Comparison of ENCODE assay signal across 35 cellular contexts in genomic region chr5:6110441-6111005, GRCh38.
DNase-seq lines count a peak whose midpoint lies in the region; FAIRE-seq and TF ChIP-seq lines count a peak whose summit lies in the region.
"Had no signal": no experiment of that assay in that cellular context is flagged by ENCODE, and none has a peak within 500 bp of the region (broad histone marks: within the 10 kb centered on the region; RNA-seq: fewer than 3 reads in every experiment).

No MANE protein-coding gene starts in this region.

- no peak overlapping the region for H2AK5ac ChIP-seq in H1 (ENCODE audit: low read depth, low read length)

- H4K91ac ChIP-seq in H1 (replicated peaks; ENCODE audit: insufficient read length, low read length) = no peak overlapping the region

- FAIRE-seq in H1 (lab: Jason Lieb, UNC) = no peak
- FAIRE-seq: A204.1, A549, D721Med had no signal

- no peaks in the 10 kb centered on the region for H3K9me3 ChIP-seq in BLaER1
- H3K9me3 ChIP-seq in H1 (ENCODE audit: insufficient read depth in 2 of 2, low read depth in 1 of 2, low read length in 1 of 2) = no peaks in the 10 kb centered on the region
- H3K9me3 ChIP-seq in esophagus muscularis mucosa = no peaks in the 10 kb centered on the region
- H3K9me3 ChIP-seq in left ventricle myocardium inferior (replicated peaks) = no peaks in the 10 kb centered on the region
- H3K9me3 ChIP-seq: A549; BE2C; BLaER1 treated with 17β-estradiol and CSF1 and Interleukin-3, amounts not matched to agents 10 nM and 100 nM; Caco-2 had no signal

- no peak overlapping the region for H3K4me3 Mint-ChIP-seq in osteocyte (ENCODE audit: unreplicated experiment)
- H3K4me3 Mint-ChIP-seq in MCF 10A (ENCODE audit: unreplicated experiment) = no peak overlapping the region
- H3K4me3 Mint-ChIP-seq: B cell; CD14-positive monocyte; CD4-positive, alpha-beta memory T cell; CD4-positive, alpha-beta T cell; CD4-positive, CD25-positive, alpha-beta regulatory T cell; CD8-positive, alpha-beta memory T cell; CD8-positive, alpha-beta T cell had no signal

- TF ChIP-seq RAD21 in H1 (IDR thresholded peaks at IDR 0.05 in 1 of 2, conservative IDR thresholded peaks at IDR 0.05 in 1 of 2; ENCODE audit: low read depth in 2 of 2, low read length in 2 of 2) = no peak

- no peaks in the 10 kb centered on the region for H3K23me2 ChIP-seq in H1 (ENCODE audit: low read depth, low read length)

- H3K27ac Mint-ChIP-seq in osteocyte (ENCODE audit: unreplicated experiment) (no peak overlapping the region), MCF 10A (ENCODE audit: low read depth, unreplicated experiment) (no peak overlapping the region)
- H3K27ac Mint-ChIP-seq: B cell; CD14-positive monocyte; CD4-positive, alpha-beta memory T cell; CD4-positive, alpha-beta T cell; CD4-positive, CD25-positive, alpha-beta regulatory T cell; CD8-positive, alpha-beta memory T cell; CD8-positive, alpha-beta T cell had no signal

- H3K4me2 ChIP-seq in BLaER1 = peak overlapping the region; percentile 55
- no peak overlapping the region for H3K4me2 ChIP-seq in H1 (ENCODE audit: insufficient read depth in 1 of 2, low read depth in 2 of 2, low read length in 2 of 2)
- H3K4me2 ChIP-seq: A549 had no signal

- no peak for DNase-seq in H1 (ENCODE audit: low read depth in 1 of 2, low spot score in 2 of 2)
- peak; percentile 85 for DNase-seq in esophagus muscularis mucosa (ENCODE audit: extremely low spot score)
- DNase-seq in osteocyte (ENCODE audit: extremely low spot score, unreplicated experiment) = peak; percentile 71
- DNase-seq in MCF 10A (ENCODE audit: unreplicated experiment) = no peak
- no peak for DNase-seq in NAMALWA (ENCODE audit: low spot score)
- DNase-seq in islet precursor cell = no peak
- no peak for DNase-seq in left ventricle myocardium inferior
- DNase-seq: 8988T; ACHN; AML-193; BE2C; C1 segment of cervical spinal cord; Caco-2; Calu3; CD4-positive, alpha-beta memory T cell; CD4-positive, alpha-beta T cell; CD4-positive, CD25-positive, alpha-beta regulatory T cell; CD8-positive, alpha-beta memory T cell; CD8-positive, alpha-beta T cell; COR-L47; DMS 273 treated with DMSO at 0.1 percent for 48 hours; DMS53; DMS79; DMS79 treated with DMSO at 0.1 percent for 48 hours; DND-41; EL had no signal

- no peak overlapping the region for H2BK5ac ChIP-seq in H1 (ENCODE audit: low read depth, low read length)

- POLR2A ChIA-PET in H1 (lab: Charles Lee; ENCODE audit: partially characterized antibody) = no interaction called here
- POLR2A ChIA-PET in MCF 10A (lab: Yijun Ruan, JAX) = no interaction called here

- H3K56ac ChIP-seq in H1 (replicated peaks; ENCODE audit: insufficient read length, low read depth, low read length) = no peak overlapping the region

- H3K23ac ChIP-seq in H1 (ENCODE audit: insufficient read length) = no peak overlapping the region

- CTCF ChIA-PET in H1 (lab: Charles Lee; ENCODE audit: partially characterized antibody) (no interaction called here), MCF 10A (lab: Yijun Ruan, JAX) (no interaction called here)

- H3K79me2 ChIP-seq in H1 (ENCODE audit: control insufficient read depth in 1 of 2, insufficient read depth in 2 of 2, low read length in 2 of 2) = no peaks in the 10 kb centered on the region

- 94% methylated on average over 8 of the region's 8 CpGs; no CpG with 5 or more reads in 1 of the 2 experiments for WGBS in H1 (ENCODE audit: extremely low coverage in 1 of 2, insufficient coverage in 1 of 2, insufficient read length in 1 of 2, insufficient replicate concordance in 2 of 2, low coverage in 1 of 2, low lambda C conversion rate in 2 of 2, missing lambda C conversion rate in 1 of 2), 2 experiments
- 75% methylated on average over 8 of the region's 8 CpGs for WGBS in esophagus muscularis mucosa

- intact Hi-C loops in esophagus muscularis mucosa (cut with DNase I) (no loop called here), MCF 10A (cut with micrococcal nuclease) (no loop called here), left ventricle myocardium inferior (cut with micrococcal nuclease) (no loop called here)

- no peak overlapping the region for H3K18ac ChIP-seq in H1 (ENCODE audit: extremely low read depth, low read length)

- H4K20me1 ChIP-seq in BLaER1 (no peaks in the 10 kb centered on the region), H1 (replicated peaks in 1 of 2; ENCODE audit: control insufficient read depth in 1 of 2, insufficient read depth in 2 of 2, low read length in 2 of 2) (no peaks in the 10 kb centered on the region)
- H4K20me1 ChIP-seq: BLaER1 treated with 17β-estradiol and CSF1 and Interleukin-3, amounts not matched to agents 10 nM and 100 nM had no signal

- TF ChIP-seq POLR2A in H1 (IDR thresholded peaks at IDR 0.05; ENCODE audit: control extremely low read depth in 1 of 2, low read depth in 2 of 2, low read length in 2 of 2) (no peak), esophagus muscularis mucosa (IDR thresholded peaks at IDR 0.05; ENCODE audit: low read depth) (no peak)

- H2AFZ ChIP-seq in H1 (ENCODE audit: low read length) = no peak overlapping the region

- H3K27ac ChIP-seq in BLaER1 (no peak overlapping the region), H1 (ENCODE audit: low read depth, low read length) (no peak overlapping the region), esophagus muscularis mucosa (replicated peaks in 1 of 4) (no peak overlapping the region), left ventricle myocardium inferior (replicated peaks) (no peak overlapping the region)
- H3K27ac ChIP-seq: 22Rv1; A549; BLaER1 treated with 17β-estradiol and CSF1 and Interleukin-3, amounts not matched to agents 10 nM and 100 nM; C4-2B had no signal

- no peak for TF ChIP-seq EP300 in H1 (IDR thresholded peaks at IDR 0.05; ENCODE audit: borderline replicate concordance in 1 of 2, low read depth in 2 of 2, low read length in 2 of 2)
- no peak for TF ChIP-seq EP300 in esophagus muscularis mucosa (IDR thresholded peaks at IDR 0.05)

- H3K4me1 ChIP-seq in BLaER1 (peaks cover 26% of the 10 kb centered on the region), H1 (replicated peaks in 1 of 4; ENCODE audit: control insufficient read depth in 3 of 4, insufficient read depth in 4 of 4, low read length in 3 of 4) (peaks cover 0 to 7% (median 2%) of the 10 kb centered on the region in 4 experiments; a peak in 3 of 7 replicates), esophagus muscularis mucosa (no peaks in the 10 kb centered on the region), left ventricle myocardium inferior (no peaks in the 10 kb centered on the region)
- H3K4me1 ChIP-seq: A549, BE2C, Caco-2 had no signal

- peak overlapping the region; percentile 37; the same call in 1 of the 2 replicates for H4K8ac ChIP-seq in H1 (ENCODE audit: extremely low read depth, insufficient read depth, low read length)

- no peak overlapping the region for H2BK15ac ChIP-seq in H1 (ENCODE audit: low read length)

- no peak overlapping the region for H2BK120ac ChIP-seq in H1 (replicated peaks; ENCODE audit: low read depth, low read length)

- H3K27me3 ChIP-seq in BLaER1 = peaks cover 6% of the 10 kb centered on the region; the same call in 1 of the 2 replicates
- H3K27me3 ChIP-seq in H1 (replicated peaks in 1 of 4; ENCODE audit: control insufficient read depth in 3 of 4, extremely low read depth in 1 of 4, insufficient read depth in 3 of 4, low read length in 3 of 4) = no peaks in the 10 kb centered on the region
- H3K27me3 ChIP-seq in esophagus muscularis mucosa = no peaks in the 10 kb centered on the region
- H3K27me3 ChIP-seq in left ventricle myocardium inferior (ENCODE audit: low read depth) = no peaks in the 10 kb centered on the region
- H3K27me3 ChIP-seq: BE2C had no signal

- no TSS peak for BruUV-seq in MCF 10A (replicated peaks; lab: Mats Ljungman, UMichigan)

- H3K4ac ChIP-seq in H1 (replicated peaks; ENCODE audit: insufficient read length, low read depth, low read length) = no peak overlapping the region

- no peak overlapping the region for H4K5ac ChIP-seq in H1 (ENCODE audit: insufficient read length, low read depth, low read length)

- H3K36me3 Mint-ChIP-seq in osteocyte (ENCODE audit: unreplicated experiment) (no peaks in the 10 kb centered on the region), MCF 10A (ENCODE audit: insufficient read depth, unreplicated experiment) (no peaks in the 10 kb centered on the region)
- H3K36me3 Mint-ChIP-seq: CD14-positive monocyte; CD4-positive, alpha-beta memory T cell; CD4-positive, CD25-positive, alpha-beta regulatory T cell; CD8-positive, alpha-beta memory T cell; CD8-positive, alpha-beta T cell had no signal

- H3K9me3 Mint-ChIP-seq in osteocyte (ENCODE audit: unreplicated experiment) (peaks cover 19% of the 10 kb centered on the region), MCF 10A (ENCODE audit: unreplicated experiment) (no peaks in the 10 kb centered on the region)
- H3K9me3 Mint-ChIP-seq: CD4-positive, alpha-beta T cell; CD8-positive, alpha-beta memory T cell; CD8-positive, alpha-beta T cell had no signal

- TF ChIP-seq CTCF in H1 (IDR thresholded peaks at IDR 0.05; ENCODE audit: control extremely low read depth in 1 of 3, insufficient read depth in 1 of 3, low read depth in 1 of 3, low read length in 3 of 3) (no peak), esophagus muscularis mucosa (IDR thresholded peaks at IDR 0.05) (no peak), osteocyte (IDR thresholded peaks at IDR 0.05) (no peak), MCF 10A (IDR thresholded peaks at IDR 0.05; ENCODE audit: unreplicated experiment) (no peak), left ventricle myocardium inferior (IDR thresholded peaks at IDR 0.05; ENCODE audit: borderline replicate concordance) (no peak)

- H2BK20ac ChIP-seq in H1 (ENCODE audit: low read length) = no peak overlapping the region

- H2BK12ac ChIP-seq in H1 (ENCODE audit: low read depth, low read length) = no peak overlapping the region

- H3K27me3 Mint-ChIP-seq in osteocyte (ENCODE audit: unreplicated experiment) (no peaks in the 10 kb centered on the region), MCF 10A (ENCODE audit: insufficient read depth, unreplicated experiment) (peaks cover 2% of the 10 kb centered on the region)
- H3K27me3 Mint-ChIP-seq: B cell; CD4-positive, alpha-beta memory T cell; CD4-positive, CD25-positive, alpha-beta regulatory T cell had no signal

- H3K14ac ChIP-seq in H1 (ENCODE audit: insufficient read length) = no peak overlapping the region

- H3K79me1 ChIP-seq in H1 (ENCODE audit: low read depth, low read length) = no peaks in the 10 kb centered on the region

- no peak overlapping the region for H3K4me3 ChIP-seq in BLaER1
- H3K4me3 ChIP-seq in H1 (ENCODE audit: extremely low read depth in 1 of 4, insufficient read depth in 2 of 4, low read depth in 3 of 4, low read length in 4 of 4) = no peak overlapping the region
- no peak overlapping the region for H3K4me3 ChIP-seq in esophagus muscularis mucosa
- no peak overlapping the region for H3K4me3 ChIP-seq in left ventricle myocardium inferior
- H3K4me3 ChIP-seq: A549; BLaER1 treated with 17β-estradiol and CSF1 and Interleukin-3, amounts not matched to agents 10 nM and 100 nM had no signal

- H3K4me1 Mint-ChIP-seq in osteocyte (ENCODE audit: unreplicated experiment) (no peaks in the 10 kb centered on the region), MCF 10A (ENCODE audit: insufficient read depth, unreplicated experiment) (no peaks in the 10 kb centered on the region)
- H3K4me1 Mint-ChIP-seq: B cell; CD14-positive monocyte; CD4-positive, alpha-beta memory T cell; CD4-positive, CD25-positive, alpha-beta regulatory T cell; CD8-positive, alpha-beta memory T cell had no signal

- H3K9ac ChIP-seq in BLaER1 = no peak overlapping the region
- H3K9ac ChIP-seq in H1 (replicated peaks in 1 of 4; ENCODE audit: extremely low read depth in 1 of 4, low read depth in 3 of 4, low read length in 3 of 4) = no peak overlapping the region
- H3K9ac ChIP-seq: BLaER1 treated with 17β-estradiol and CSF1 and Interleukin-3, amounts not matched to agents 10 nM and 100 nM had no signal

- H3K36me3 ChIP-seq in BLaER1 (no peaks in the 10 kb centered on the region), H1 (ENCODE audit: control insufficient read depth in 2 of 4, insufficient read depth in 4 of 4, low read length in 3 of 4) (no peaks in the 10 kb centered on the region), esophagus muscularis mucosa (no peaks in the 10 kb centered on the region), left ventricle myocardium inferior (no peaks in the 10 kb centered on the region)
- H3K36me3 ChIP-seq: BE2C; BLaER1 treated with 17β-estradiol and CSF1 and Interleukin-3, amounts not matched to agents 10 nM and 100 nM had no signal

Comparison
In these comparisons a context has a peak if more than half of its experiments do, and no peak if none do; other contexts are left out.
1. DNase-seq: peak in esophagus muscularis mucosa (single experiment) and osteocyte (single experiment); none in H1 (0 of 2), MCF 10A (single experiment), NAMALWA (single experiment), islet precursor cell (single experiment) and left ventricle myocardium inferior (single experiment).